ENCODE assay signal across 30 cellular contexts in the genomic region with DNA sequence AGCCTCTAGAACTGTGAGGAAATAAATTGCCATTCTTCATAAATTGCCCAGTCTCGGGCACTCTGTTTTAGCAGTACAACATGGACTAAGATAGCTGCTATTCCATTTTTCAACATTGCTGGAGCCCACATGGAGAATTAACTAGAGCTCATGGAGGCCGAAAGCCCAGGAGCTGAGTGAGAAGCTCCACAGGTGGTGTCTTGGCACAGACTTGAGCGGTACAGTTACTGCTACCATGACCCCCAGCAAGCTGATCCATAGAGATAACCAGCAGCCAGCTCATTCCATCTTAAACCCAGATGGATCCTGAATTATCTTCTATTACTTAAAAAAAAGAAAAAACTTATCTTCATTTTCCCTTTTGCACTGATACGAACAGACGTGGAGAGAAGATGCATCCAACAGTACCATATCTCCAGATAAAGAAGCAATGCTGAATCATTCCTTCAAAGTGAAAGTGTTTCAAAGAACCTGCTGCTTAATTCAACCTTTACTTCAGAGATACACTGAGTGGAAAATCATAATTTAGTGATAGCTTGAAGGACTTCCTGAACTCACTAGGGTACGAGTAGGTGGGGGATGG.
"Had no signal": no experiment of that assay in that cellular context is flagged by ENCODE, and none has a peak within 500 bp of the region (broad histone marks: within the 10 kb centered on the region; RNA-seq: fewer than 3 reads in every experiment).

No MANE protein-coding gene starts in this region.

- ATAC-seq: activated naive CD4-positive, alpha-beta T cell treated with anti-CD3 and anti-CD28 coated beads, Interleukin-2, amount 50 U/mL, for 72 hours; activated T-cell treated with anti-CD3 and anti-CD28 coated beads, Interleukin-2, amount 50 U/mL, for 4 hours; Panc1 had no signal

- DNase-seq: activated B cell treated with CpG ODN at 0.5 μM for 24 hours; activated CD4-positive, alpha-beta memory T cell treated with anti-CD3 and anti-CD28 coated beads for 36 hours; activated CD4-positive, alpha-beta T cell treated with anti-CD3 and anti-CD28 coated beads for 4 hours; activated CD4-positive, alpha-beta T cell treated with anti-CD3 and anti-CD28 coated beads, Interleukin-2, amount 50 U/mL, for 1 hour; activated CD4-positive, CD25-positive, alpha-beta regulatory T cell treated with anti-CD3 and anti-CD28 coated beads, Interleukin-2, amount 50 U/mL, for 72 hours; activated CD8-positive, alpha-beta memory T cell treated with anti-CD3 and anti-CD28 coated beads, Interleukin-2, amount 50 U/mL, for 4 hours; activated gamma-delta T cell treated with Interleukin-2 at 50 U/mL for 16 hours; activated naive CD4-positive, alpha-beta T cell treated with anti-CD3 and anti-CD28 coated beads for 36 hours; activated T-cell treated with anti-CD3 and anti-CD28 coated beads for 4 hours; activated T-cell treated with anti-CD3 and anti-CD28 coated beads, Interleukin-2, amount 50 U/mL, for 4 hours; adrenal gland; central memory CD4-positive, alpha-beta T cell; Kasumi-1; MG63; NCI-H1048; NCI-H1105 treated with DMSO at 0.1 percent for 48 hours; NCI-H1436; NCI-H1694; NCI-H1930; NCI-H2081 treated with DMSO at 0.1 percent for 48 hours; NCI-H345; NCI-H524 treated with DMSO at 0.1 percent for 48 hours; NK-92 treated with Interleukin-12 subunit alpha and Interleukin-12 subunit beta, amount 100 ng/mL, for 24 hours; SHP77; SJCRH30; T1000 had no signal

- H3K4me3 ChIP-seq: adrenal gland, MG63, SJCRH30, SK-N-MC had no signal

- H3K36me3 ChIP-seq: adrenal gland, MG63, SJCRH30 had no signal

- H3K27ac ChIP-seq: adrenal gland, SJCRH30, SK-N-MC, VCaP had no signal

- H3K9me3 ChIP-seq: adrenal gland, MG63, SJCRH30 had no signal
